Comparison of ENCODE assay signal across 17 cellular contexts in genomic region chr3:10332481-10333358, GRCh38. TPM values are rescaled to one million over a fixed set of nuclear protein-coding genes. Genes with fewer than 3 reads are reported as not detected.
"Had no signal": no experiment of that assay in that cellular context is flagged by ENCODE, and none has a peak within 500 bp of the region (broad histone marks: within the 10 kb centered on the region; RNA-seq: fewer than 3 reads in every experiment).

No MANE protein-coding gene starts in this region.

- H3K27ac ChIP-seq: foreskin keratinocyte, lower lobe of right lung, stomach, testis, upper lobe of right lung had no signal

- H3K9me3 ChIP-seq: lower lobe of right lung, stomach, testis, upper lobe of right lung had no signal

- FAIRE-seq: small intestine had no signal

- H3K4me1 ChIP-seq: foreskin keratinocyte, lower lobe of right lung, stomach, testis, upper lobe of right lung had no signal

- H3K27me3 ChIP-seq: testis had no signal

- H3K36me3 ChIP-seq: lower lobe of right lung, stomach, upper lobe of right lung had no signal

- ATAC-seq: activated T-cell treated with anti-CD3 and anti-CD28 coated beads, Interleukin-2, amount 50 U/mL, for 4 hours; effector memory CD8-positive, alpha-beta T cell; foreskin keratinocyte; lower lobe of right lung; T-cell; upper lobe of right lung had no signal

- DNase-seq: activated CD4-positive, alpha-beta T cell treated with anti-CD3 and anti-CD28 coated beads, Interleukin-2, amount 50 U/mL, for 48 hours; activated effector memory CD4-positive, alpha-beta T cell treated with Interleukin-2 at 50 U/mL for 16 hours; activated T-cell treated with anti-CD3 and anti-CD28 coated beads, Interleukin-2, amount 50 U/mL, for 4 hours; amniotic stem cell; effector memory CD8-positive, alpha-beta T cell; foreskin keratinocyte; head of caudate nucleus; lower lobe of right lung; midbrain; small intestine; stimulated activated CD4-positive, alpha-beta T cell treated with anti-CD3 and anti-CD28 coated beads, Interleukin-4, amount 100 ng/mL, for 4 hours; stimulated activated CD8-positive, alpha-beta memory T cell treated with anti-CD3 and anti-CD28 coated beads, Interleukin-4, amount 100 ng/mL, for 48 hours; stomach; T-cell; T1000; testis; upper lobe of right lung had no signal

- H3K4me3 ChIP-seq: lower lobe of right lung, stomach, testis, upper lobe of right lung had no signal

RNA-seq across cellular contexts. Expression of gene GHRL, which starts 40.0 kb away (rescaled TPM):
- total RNA-seq: foreskin keratinocyte had no signal
- polyA plus RNA-seq: foreskin keratinocyte had no signal
